ENCODE assay signal across 12 cellular contexts in the genomic region with DNA sequence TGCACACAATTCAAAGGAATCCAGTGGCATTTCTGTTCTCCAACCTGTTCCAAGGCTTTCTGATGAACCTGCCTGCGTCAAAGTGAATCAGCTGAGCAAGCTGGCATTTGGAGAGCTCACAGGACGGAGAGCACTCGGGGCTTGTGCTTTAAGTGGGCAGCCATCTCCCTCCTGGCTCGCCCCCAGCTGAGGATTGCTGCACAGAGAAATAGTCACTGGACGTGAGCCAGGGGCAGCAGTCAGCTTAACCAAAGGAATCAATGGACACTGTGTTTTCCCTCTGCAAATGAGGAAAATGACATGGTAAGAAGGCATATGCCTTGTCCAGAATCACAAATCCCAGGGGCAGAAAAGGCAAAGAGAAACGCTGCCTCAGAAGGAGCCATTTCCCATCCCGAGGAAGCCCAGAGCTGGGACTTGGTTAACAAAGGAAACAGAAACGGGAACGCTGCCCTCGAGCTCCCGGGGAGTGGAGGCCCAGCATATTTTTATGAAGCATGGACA.
DNase-seq lines count a peak whose midpoint lies in the region; TF ChIP-seq lines count a peak whose summit lies in the region.
"Had no signal": no experiment of that assay in that cellular context is flagged by ENCODE, and none has a peak within 500 bp of the region (broad histone marks: within the 10 kb centered on the region; RNA-seq: fewer than 3 reads in every experiment).

No MANE protein-coding gene starts in this region.

- peak overlapping the region in 1 of 2 donors; percentile 38 for H3K27ac ChIP-seq in ascending aorta
- H3K27ac ChIP-seq: KMS-11, uterus had no signal

- no peaks in the 10 kb centered on the region for H3K9me3 Mint-ChIP-seq in activated naive CD4-positive, alpha-beta T cell treated with anti-CD3 and anti-CD28 coated beads, Interleukin-2, amount 10 ng/mL, durations not matched to agents 7 days and 5 days
- H3K9me3 Mint-ChIP-seq: central memory CD8-positive, alpha-beta T cell had no signal

- intact Hi-C loops in ascending aorta (cut with DNase I), result no loop called here

- peak overlapping the region in 1 of 2 donors; percentile 26 for H3K4me3 ChIP-seq in ascending aorta
- H3K4me3 ChIP-seq: uterus had no signal

- peaks cover 37% of the 10 kb centered on the region for H3K27me3 Mint-ChIP-seq in activated naive CD4-positive, alpha-beta T cell treated with anti-CD3 and anti-CD28 coated beads, Interleukin-2, amount 10 ng/mL, durations not matched to agents 7 days and 5 days

- no peak overlapping the region for H3K27ac Mint-ChIP-seq in activated naive CD4-positive, alpha-beta T cell treated with anti-CD3 and anti-CD28 coated beads, Interleukin-2, amount 10 ng/mL, durations not matched to agents 7 days and 5 days
- H3K27ac Mint-ChIP-seq: activated B cell treated with CpG ODN at 0.5 μM for 24 hours had no signal

- CTCF ChIA-PET in activated naive CD4-positive, alpha-beta T cell treated with anti-CD3 and anti-CD28 coated beads, Interleukin-2, amount 10 ng/mL, durations not matched to agents 7 days and 5 days (lab: Charles Lee), result no interaction called here

- H3K9me3 ChIP-seq in ascending aorta, result no peaks in the 10 kb centered on the region
- H3K9me3 ChIP-seq: uterus had no signal

- H3K27me3 ChIP-seq in ascending aorta, result no peaks in the 10 kb centered on the region
- H3K27me3 ChIP-seq: uterus had no signal

- peaks cover 0 to 6% of the 10 kb centered on the region in 2 donors for H3K4me1 ChIP-seq in ascending aorta
- H3K4me1 ChIP-seq: uterus had no signal

- DNase-seq in RPMI7951 (ENCODE audit: low read depth) (peak; percentile 44), epidermal melanocyte (ENCODE audit: insufficient read length, low spot score) (peak; percentile 82), medulla oblongata (ENCODE audit: extremely low spot score) (peak; percentile 94), superior temporal gyrus (ENCODE audit: extremely low spot score) (peak; percentile 93), HuH-7.5 (ENCODE audit: low spot score) (no peak), ascending aorta (ENCODE audit: low spot score in 2 of 2) (no peak), NCI-H2196 treated with DMSO at 0.1 percent for 48 hours (lab: John Stamatoyannopoulos, UW; ENCODE audit: unreplicated experiment) (no peak)
- DNase-seq in activated naive CD4-positive, alpha-beta T cell treated with anti-CD3 and anti-CD28 coated beads, Interleukin-2, amount 10 ng/mL, durations not matched to agents 7 days and 5 days, result no peak
- DNase-seq: activated B cell treated with CpG ODN at 0.5 μM for 24 hours had no signal

- H3K36me3 ChIP-seq in ascending aorta, result no peaks in the 10 kb centered on the region
- H3K36me3 ChIP-seq: uterus had no signal

- peaks cover 7% of the 10 kb centered on the region for H3K4me1 Mint-ChIP-seq in activated naive CD4-positive, alpha-beta T cell treated with anti-CD3 and anti-CD28 coated beads, Interleukin-2, amount 10 ng/mL, durations not matched to agents 7 days and 5 days
- H3K4me1 Mint-ChIP-seq: central memory CD8-positive, alpha-beta T cell had no signal

- H3K36me3 Mint-ChIP-seq in activated naive CD4-positive, alpha-beta T cell treated with anti-CD3 and anti-CD28 coated beads, Interleukin-2, amount 10 ng/mL, durations not matched to agents 7 days and 5 days, result no peaks in the 10 kb centered on the region

- H3K4me3 Mint-ChIP-seq in activated naive CD4-positive, alpha-beta T cell treated with anti-CD3 and anti-CD28 coated beads, Interleukin-2, amount 10 ng/mL, durations not matched to agents 7 days and 5 days, result no peak overlapping the region
- H3K4me3 Mint-ChIP-seq: activated B cell treated with CpG ODN at 0.5 μM for 24 hours; central memory CD8-positive, alpha-beta T cell had no signal

- no peak for TF ChIP-seq CTCF in ascending aorta (IDR thresholded peaks at IDR 0.05)

Comparison
In these comparisons a context has a peak if more than half of its experiments do, and no peak if none do; other contexts are left out.
1. DNase-seq: peak in RPMI7951 (single experiment), epidermal melanocyte (single experiment), medulla oblongata (single experiment) and superior temporal gyrus (single experiment); none in HuH-7.5 (single experiment), activated naive CD4-positive, alpha-beta T cell treated with anti-CD3 and anti-CD28 coated beads, Interleukin-2, amount 10 ng/mL, durations not matched to agents 7 days and 5 days (single experiment), ascending aorta (0 of 2) and NCI-H2196 treated with DMSO at 0.1 percent for 48 hours (single experiment).